In genomic region chr3:152299243-152299976, GRCh38 we compare ENCODE assay signal across 2 cellular contexts.
TF ChIP-seq lines count a peak whose summit lies in the region.

No MANE protein-coding gene starts in this region.

TF ChIP-seq in GM12878, 131 proteins besides CTCF, POLR2A, EP300 and RAD21 (continued from another document):
- TF ChIP-seq MTA3 (IDR thresholded peaks at IDR 0.05; ENCODE audit: borderline replicate concordance, low read length), result 0 out of 2 replicates have a peak, but pooled peaks have one; percentile 1
- TF ChIP-seq JUND (IDR thresholded peaks at IDR 0.05; ENCODE audit: low read depth, low read length), result no peak
- TF ChIP-seq CBX5 (IDR thresholded peaks at IDR 0.05; ENCODE audit: low read depth), result 0 out of 2 replicates have a peak, but pooled peaks have one; percentile 1

TF ChIP-seq in liver, 16 proteins besides CTCF, POLR2A, EP300 and RAD21 (continued from another document):
- TF ChIP-seq RXRA (IDR thresholded peaks at IDR 0.05) (no peak), REST (IDR thresholded peaks at IDR 0.05) (peak; percentile 9), NR2F2 (IDR thresholded peaks at IDR 0.05) (no peak), EGR1 (IDR thresholded peaks at IDR 0.05; ENCODE audit: low read depth in 2 of 2) (no peak), FOXA2 (IDR thresholded peaks at IDR 0.05) (no peak), TAF1 (conservative IDR thresholded peaks at IDR 0.05) (peak; percentile 3), MAX (IDR thresholded peaks at IDR 0.05) (no peak), ATF3 (IDR thresholded peaks at IDR 0.05) (peak; percentile 52), FOXA1 (IDR thresholded peaks at IDR 0.05) (no peak), SP1 (IDR thresholded peaks at IDR 0.05) (no peak), ZBTB33 (IDR thresholded peaks at IDR 0.05) (peak; percentile 24)
